ENCODE assay signal across 10 cellular contexts in the genomic region with DNA sequence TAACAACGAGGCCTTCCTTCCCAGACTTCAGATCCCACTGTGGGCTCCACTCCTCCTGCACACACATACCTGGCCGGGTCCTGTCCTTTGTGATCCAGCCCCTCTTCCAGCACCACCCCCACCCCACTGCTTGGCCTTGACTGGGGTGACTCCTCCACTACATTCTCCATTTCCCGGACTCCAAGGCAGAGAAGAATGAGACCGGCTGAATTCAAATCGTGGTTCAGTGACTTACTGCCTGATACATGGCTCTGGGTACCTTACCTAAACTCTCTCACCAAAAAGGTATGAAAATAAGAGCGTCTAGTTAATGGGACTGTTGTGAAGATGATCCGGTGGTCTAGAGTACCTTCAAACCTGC. TPM values are rescaled to one million over a fixed set of nuclear protein-coding genes. Genes with fewer than 3 reads are reported as not detected.
DNase-seq lines count a peak whose midpoint lies in the region; ATAC-seq, FAIRE-seq and TF ChIP-seq lines count a peak whose summit lies in the region.
"Had no signal": no experiment of that assay in that cellular context is flagged by ENCODE, and none has a peak within 500 bp of the region (broad histone marks: within the 10 kb centered on the region; RNA-seq: fewer than 3 reads in every experiment).

No MANE protein-coding gene starts in this region.

- H3K4me1 ChIP-seq in HUES64 (ENCODE audit: insufficient read depth, low read length) (peaks cover 22% of the 10 kb centered on the region), osteoblast (ENCODE audit: insufficient read depth, low read length) (peaks cover 14% of the 10 kb centered on the region)

- no peak overlapping the region; the same call in 1 of the 2 replicates for H3K9ac ChIP-seq in HUES64 (ENCODE audit: low read depth, low read length)

- no peaks in the 10 kb centered on the region for H3K36me3 Mint-ChIP-seq in endothelial cell (ENCODE audit: low read depth, unreplicated experiment)

- peak overlapping the region; percentile 75 for H3K4me3 ChIP-seq in HUES64 (ENCODE audit: low read length)
- H3K4me3 ChIP-seq in osteoblast (ENCODE audit: insufficient read depth, low read length): no peak overlapping the region
- H3K4me3 ChIP-seq: SJSA1 had no signal

- H3K9me3 ChIP-seq in HUES64 (ENCODE audit: insufficient read depth, low read depth, low read length): no peaks in the 10 kb centered on the region
- no peaks in the 10 kb centered on the region for H3K9me3 ChIP-seq in osteoblast (ENCODE audit: low read depth, low read length)

- no peak for ATAC-seq in GM18517 (IDR thresholded peaks at IDR 0.05; ENCODE audit: unreplicated experiment)
- ATAC-seq in HG03520 (IDR thresholded peaks at IDR 0.05; ENCODE audit: unreplicated experiment): no peak

- peak overlapping the region; percentile 78 for H3K4me2 ChIP-seq in osteoblast (ENCODE audit: insufficient read depth, low read length)

- no peak overlapping the region for H2AFZ ChIP-seq in osteoblast (ENCODE audit: low read length)

- peaks cover 21% of the 10 kb centered on the region for H3K4me1 Mint-ChIP-seq in endothelial cell (ENCODE audit: unreplicated experiment)

- H3K27me3 Mint-ChIP-seq in endothelial cell (ENCODE audit: unreplicated experiment): peaks cover 29% of the 10 kb centered on the region

- TF ChIP-seq CTCF in 22Rv1 (IDR thresholded peaks at IDR 0.05) (no peak), endothelial cell (IDR thresholded peaks at IDR 0.05; ENCODE audit: unreplicated experiment) (no peak), osteoblast (IDR thresholded peaks at IDR 0.05; ENCODE audit: extremely low read depth, low read depth, low read length) (no peak)

- DNase-seq in endothelial cell (ENCODE audit: low spot score) (no peak), osteoblast (ENCODE audit: insufficient read length, low spot score, missing footprints) (peak; percentile 93), middle frontal gyrus (ENCODE audit: extremely low spot score, low spot score) (no peak), RCC 7860 (ENCODE audit: low spot score) (no peak)
- DNase-seq: NCI-H1048 had no signal

- H3K36me3 ChIP-seq in HUES64 (ENCODE audit: insufficient read depth, low read length) (no peaks in the 10 kb centered on the region), osteoblast (ENCODE audit: insufficient read depth, low read length) (no peaks in the 10 kb centered on the region)

- peaks cover 70% of the 10 kb centered on the region for H3K27me3 ChIP-seq in HUES64 (ENCODE audit: insufficient read depth, low read length)
- H3K27me3 ChIP-seq in osteoblast (ENCODE audit: insufficient read depth, low read length): peaks cover 2% of the 10 kb centered on the region
- H3K27me3 ChIP-seq: SJSA1 had no signal

- FAIRE-seq in RCC 7860 (lab: Jason Lieb, UNC): no peak

- H3K27ac ChIP-seq in 22Rv1 (peak overlapping the region; percentile 98), HUES64 (ENCODE audit: low read depth, low read length) (no peak overlapping the region), osteoblast (ENCODE audit: low read depth, low read length) (no peak overlapping the region)
- H3K27ac ChIP-seq: SJSA1 had no signal

- H3K4me3 Mint-ChIP-seq in endothelial cell (ENCODE audit: unreplicated experiment): peak overlapping the region; percentile 71

- peaks cover 13% of the 10 kb centered on the region for H4K20me1 ChIP-seq in osteoblast (ENCODE audit: insufficient read depth, low read length)

- peak overlapping the region; percentile 44 for H3K27ac Mint-ChIP-seq in endothelial cell (ENCODE audit: unreplicated experiment)

- WGBS in HUES64: 26% methylated on average over 6 of the region's 7 CpGs

- H3K79me2 ChIP-seq in osteoblast (ENCODE audit: insufficient read depth, low read length): peaks cover 7% of the 10 kb centered on the region

- no peaks in the 10 kb centered on the region for H3K9me3 Mint-ChIP-seq in endothelial cell (ENCODE audit: unreplicated experiment)

RNA-seq across cellular contexts. Expression of a gene that starts 1.7 kb away (rescaled TPM):
- polyA plus RNA-seq in HUES64 (2013, experiment 1 of 2): 1.9 TPM
- 2.3 TPM for polyA plus RNA-seq in HUES64 (2013, experiment 2 of 2)
- total RNA-seq in endothelial cell (ENCODE audit: unreplicated experiment): 2.4 TPM
- 2.9 TPM in 2 replicates for total RNA-seq in osteoblast

RNA-seq across cellular contexts. Expression of a gene that starts 3.7 kb away (rescaled TPM):
- polyA plus RNA-seq in HUES64 (2013, experiment 1 of 2): 42.6 TPM
- 50.8 TPM for polyA plus RNA-seq in HUES64 (2013, experiment 2 of 2)
- total RNA-seq in endothelial cell (ENCODE audit: unreplicated experiment): 133 TPM
- 156 and 188 TPM in 2 replicates for total RNA-seq in osteoblast

RNA-seq across cellular contexts. Expression of a gene that starts 46.3 kb away (rescaled TPM):
- 136 TPM for polyA plus RNA-seq in HUES64 (2013, experiment 1 of 2)
- polyA plus RNA-seq in HUES64 (2013, experiment 2 of 2): 121 TPM
- total RNA-seq in endothelial cell (ENCODE audit: unreplicated experiment): 84.3 TPM
- total RNA-seq in osteoblast: 57.2 and 62.2 TPM in 2 replicates
